8 cellular contexts compared by ENCODE assay signal in genomic region chr1:43530483-43531452, GRCh38. TPM values are rescaled to one million over a fixed set of nuclear protein-coding genes. Genes with fewer than 3 reads are reported as not detected.
DNase-seq lines count a peak whose midpoint lies in the region; ATAC-seq, FAIRE-seq and TF ChIP-seq lines count a peak whose summit lies in the region.

TSS of gene PTPRF (plus strand) at chr1:43530883. CDS start at chr1:43545076, 14,193 bp downstream.

- H3K27me3 Mint-ChIP-seq in activated T-helper 2 cell treated with anti-CD3 and anti-CD28 coated beads, Interferon-gamma antibody, Interleukin-2, Interleukin-4, amounts not matched to agents 10 μg/mL and 5 μg/mL and 100 μg/mL, durations not matched to agents 14 hours and 24 hours and 36 hours (ENCODE audit: low read depth), result peaks cover 47% of the 10 kb centered on the region
- peaks cover 39 to 45% of the 10 kb centered on the region in 2 donors for H3K27me3 Mint-ChIP-seq in natural killer cell (ENCODE audit: low read depth in 2 of 2)

- ATAC-seq in natural killer cell (peak; percentile 29 to 64 (median 64)), GM21390 (IDR thresholded peaks at IDR 0.05; ENCODE audit: unreplicated experiment) (no peak)

- H3K4me3 ChIP-seq in fibroblast of villous mesenchyme (ENCODE audit: low read depth, low read length), result peak within 1 kb of the TSS; percentile 79

- H3K9me3 Mint-ChIP-seq in activated T-helper 2 cell treated with anti-CD3 and anti-CD28 coated beads, Interferon-gamma antibody, Interleukin-2, Interleukin-4, amounts not matched to agents 10 μg/mL and 5 μg/mL and 100 μg/mL, durations not matched to agents 14 hours and 24 hours and 36 hours, result no peaks in the 10 kb centered on the region
- no peaks in the 10 kb centered on the region for H3K9me3 Mint-ChIP-seq in natural killer cell

- H3K4me3 Mint-ChIP-seq in activated T-helper 2 cell treated with anti-CD3 and anti-CD28 coated beads, Interferon-gamma antibody, Interleukin-2, Interleukin-4, amounts not matched to agents 10 μg/mL and 5 μg/mL and 100 μg/mL, durations not matched to agents 14 hours and 24 hours and 36 hours (ENCODE audit: low read depth), result peak within 1 kb of the TSS; percentile 87
- peak within 1 kb of the TSS; percentile 93 for H3K4me3 Mint-ChIP-seq in natural killer cell

- peak within 1 kb of the TSS; percentile 48 for H3K27ac Mint-ChIP-seq in activated T-helper 2 cell treated with anti-CD3 and anti-CD28 coated beads, Interferon-gamma antibody, Interleukin-2, Interleukin-4, amounts not matched to agents 10 μg/mL and 5 μg/mL and 100 μg/mL, durations not matched to agents 14 hours and 24 hours and 36 hours
- peak within 1 kb of the TSS in 1 of 2 donors; percentile 69 for H3K27ac Mint-ChIP-seq in natural killer cell

- no peaks in the 10 kb centered on the region for H3K36me3 Mint-ChIP-seq in activated T-helper 2 cell treated with anti-CD3 and anti-CD28 coated beads, Interferon-gamma antibody, Interleukin-2, Interleukin-4, amounts not matched to agents 10 μg/mL and 5 μg/mL and 100 μg/mL, durations not matched to agents 14 hours and 24 hours and 36 hours (ENCODE audit: low read depth)
- no peaks in the 10 kb centered on the region for H3K36me3 Mint-ChIP-seq in natural killer cell

- DNase-seq in activated CD4-positive, alpha-beta T cell treated with anti-CD3 and anti-CD28 coated beads for 48 hours, result peak; percentile 44
- no peak for DNase-seq in activated CD4-positive, alpha-beta T cell treated with anti-CD3 and anti-CD28 coated beads for 1 hour
- DNase-seq in NCI-H460 (ENCODE audit: extremely low read depth, low read depth) (peak; percentile 48), fibroblast of villous mesenchyme (ENCODE audit: low read depth) (peak; percentile 47), natural killer cell (no peak), urothelium cell line (ENCODE audit: low spot score) (peak; percentile 96)
- no peak for DNase-seq in activated T-helper 2 cell treated with anti-CD3 and anti-CD28 coated beads, Interferon-gamma antibody, Interleukin-2, Interleukin-4, amounts not matched to agents 10 μg/mL and 5 μg/mL and 100 μg/mL, durations not matched to agents 14 hours and 24 hours and 36 hours (ENCODE audit: low spot score)

- FAIRE-seq in urothelium cell line (lab: Jason Lieb, UNC), result peak; percentile 98

- peaks cover 15% of the 10 kb centered on the region for H3K4me1 Mint-ChIP-seq in activated T-helper 2 cell treated with anti-CD3 and anti-CD28 coated beads, Interferon-gamma antibody, Interleukin-2, Interleukin-4, amounts not matched to agents 10 μg/mL and 5 μg/mL and 100 μg/mL, durations not matched to agents 14 hours and 24 hours and 36 hours (ENCODE audit: low read depth)
- H3K4me1 Mint-ChIP-seq in natural killer cell, result peaks cover 15 to 32% of the 10 kb centered on the region in 2 donors

- TF ChIP-seq CTCF in fibroblast of villous mesenchyme (IDR thresholded peaks at IDR 0.05; ENCODE audit: insufficient read depth, low read depth, low read length) (no peak), natural killer cell (IDR thresholded peaks at IDR 0.05) (no peak)

- intact Hi-C loops in activated T-helper 2 cell treated with anti-CD3 and anti-CD28 coated beads, Interferon-gamma antibody, Interleukin-2, Interleukin-4, amounts not matched to agents 10 μg/mL and 5 μg/mL and 100 μg/mL, durations not matched to agents 14 hours and 24 hours and 36 hours (cut with micrococcal nuclease), result loop anchor here (5.0 kb wide), 1 partner anchor 177 kb away; the partner anchor contains the start of gene ST3GAL3
- intact Hi-C loops in natural killer cell (cut with micrococcal nuclease), result no loop called here

RNA-seq across cellular contexts. Expression of gene PTPRF, which starts in this region (rescaled TPM):
- total RNA-seq in NCI-H460 (2014; rRNA removed; shearing (Covaris generic)), result 30.8 and 32.0 TPM in 2 replicates
- 25.1 and 38.5 TPM in 2 replicates for polyA plus RNA-seq in NCI-H460 (2014; cell fraction: nucleus; rRNA removed)
- 3.0 and 3.2 TPM in 2 replicates for total RNA-seq in activated T-helper 2 cell treated with anti-CD3 and anti-CD28 coated beads, Interferon-gamma antibody, Interleukin-2, Interleukin-4, amounts not matched to agents 10 μg/mL and 5 μg/mL and 100 μg/mL, durations not matched to agents 14 hours and 24 hours and 36 hours
- total RNA-seq in fibroblast of villous mesenchyme (42.7 and 53.8 TPM in 2 replicates), natural killer cell (1 to 10 TPM in 1 of 3 donors, under 1 TPM in 1, not detected in 1; 0.12 to 1.9 TPM)

Comparison
In these comparisons a context has a peak if more than half of its experiments do, and no peak if none do; other contexts are left out.
1. DNase-seq: peak in activated CD4-positive, alpha-beta T cell treated with anti-CD3 and anti-CD28 coated beads for 48 hours (single experiment), NCI-H460 (single experiment), fibroblast of villous mesenchyme (single experiment) and urothelium cell line (single experiment); none in activated CD4-positive, alpha-beta T cell treated with anti-CD3 and anti-CD28 coated beads for 1 hour (single experiment), activated T-helper 2 cell treated with anti-CD3 and anti-CD28 coated beads, Interferon-gamma antibody, Interleukin-2, Interleukin-4, amounts not matched to agents 10 μg/mL and 5 μg/mL and 100 μg/mL, durations not matched to agents 14 hours and 24 hours and 36 hours (single experiment) and natural killer cell (single experiment).